In genomic region chr4:142818009-142818408, GRCh38 we compare ENCODE assay signal across 12 cellular contexts. TPM values are rescaled to one million over a fixed set of nuclear protein-coding genes. Genes with fewer than 3 reads are reported as not detected.
DNase-seq lines count a peak whose midpoint lies in the region; ATAC-seq, FAIRE-seq and TF ChIP-seq lines count a peak whose summit lies in the region.
"Had no signal": no experiment of that assay in that cellular context is flagged by ENCODE, and none has a peak within 500 bp of the region (broad histone marks: within the 10 kb centered on the region; RNA-seq: fewer than 3 reads in every experiment).

No MANE protein-coding gene starts in this region.

- H3K36me3 ChIP-seq in RWPE2 (ENCODE audit: low read depth) (no peaks in the 10 kb centered on the region), skeletal muscle satellite cell (ENCODE audit: insufficient read depth, low read length) (no peaks in the 10 kb centered on the region), neural progenitor cell (no peaks in the 10 kb centered on the region)
- H3K36me3 ChIP-seq: HAP-1 had no signal

- no peak overlapping the region for H3K4me3 Mint-ChIP-seq in neural progenitor cell

- no peaks in the 10 kb centered on the region for H4K20me1 ChIP-seq in neural progenitor cell (ENCODE audit: low read depth)

- no peaks in the 10 kb centered on the region for H3K79me2 ChIP-seq in neural progenitor cell (ENCODE audit: low read depth)

- H3K27me3 Mint-ChIP-seq in neural progenitor cell (ENCODE audit: insufficient read depth, low read depth), result no peaks in the 10 kb centered on the region

- DNase-seq in GM03348 (ENCODE audit: low spot score) (peak; percentile 32), RWPE2 (ENCODE audit: low spot score) (no peak), fibroblast of gingiva (ENCODE audit: low read depth) (peak; percentile 16), neural progenitor cell (ENCODE audit: low spot score) (no peak), SHP77 treated with DMSO at 0.1 percent for 48 hours (lab: John Stamatoyannopoulos, UW) (no peak), D721Med (ENCODE audit: insufficient read length, low spot score) (no peak)
- DNase-seq: effector CD4-positive, alpha-beta T cell; NCI-H748 treated with DMSO at 0.1 percent for 48 hours; T-helper 9 cell had no signal

- no peak overlapping the region for H2AFZ ChIP-seq in neural progenitor cell (replicated peaks)

- ATAC-seq in RWPE2 (ENCODE audit: low read depth), result no peak

- H3K27me3 ChIP-seq in RWPE2 (ENCODE audit: insufficient read depth, poor library complexity, severe bottlenecking), result no peaks in the 10 kb centered on the region
- no peaks in the 10 kb centered on the region for H3K27me3 ChIP-seq in skeletal muscle satellite cell (ENCODE audit: control insufficient read depth, insufficient read depth, low read length)
- no peaks in the 10 kb centered on the region for H3K27me3 ChIP-seq in neural progenitor cell

- no peak overlapping the region for H3K27ac Mint-ChIP-seq in neural progenitor cell

- no peaks in the 10 kb centered on the region for H3K9me3 Mint-ChIP-seq in neural progenitor cell
- H3K9me3 Mint-ChIP-seq: activated T-helper 1 cell treated with anti-CD3 and anti-CD28 coated beads, Interleukin-12 subunit alpha, Interleukin-12 subunit beta, Interleukin-2, Interleukin-4 antibody, amounts not matched to agents 30 ng/mL and 10 ng/mL and 1 ng/mL, durations not matched to agents 14 hours and 24 hours and 36 hours had no signal

- H3K9me3 ChIP-seq in RWPE2 (ENCODE audit: severe bottlenecking) (no peaks in the 10 kb centered on the region), skeletal muscle satellite cell (replicated peaks; ENCODE audit: low read length) (no peaks in the 10 kb centered on the region), neural progenitor cell (ENCODE audit: low read depth) (no peaks in the 10 kb centered on the region)
- H3K9me3 ChIP-seq: HAP-1 had no signal

- peak overlapping the region; percentile 77 for H3K9ac ChIP-seq in skeletal muscle satellite cell (ENCODE audit: low read depth, low read length)
- H3K9ac ChIP-seq in neural progenitor cell, result no peak overlapping the region

- H3K27ac ChIP-seq in RWPE2 (ENCODE audit: poor library complexity, severe bottlenecking) (peak overlapping the region; percentile 28), neural progenitor cell (no peak overlapping the region)

- H3F3A ChIP-seq in neural progenitor cell (ENCODE audit: low read depth), result no peaks in the 10 kb centered on the region

- H3K4me2 ChIP-seq in skeletal muscle satellite cell (ENCODE audit: low read length), result peak overlapping the region; percentile 74
- H3K4me2 ChIP-seq in neural progenitor cell, result no peak overlapping the region

- H3K4me1 ChIP-seq in RWPE2 (ENCODE audit: insufficient read depth, poor library complexity, severe bottlenecking), result peaks cover 14% of the 10 kb centered on the region
- H3K4me1 ChIP-seq in skeletal muscle satellite cell (ENCODE audit: control insufficient read depth, insufficient read depth, low read length), result peaks cover 37% of the 10 kb centered on the region
- no peaks in the 10 kb centered on the region for H3K4me1 ChIP-seq in neural progenitor cell
- H3K4me1 ChIP-seq: HAP-1 had no signal

- H3K4me3 ChIP-seq in RWPE2 (ENCODE audit: severe bottlenecking), result no peak overlapping the region
- peak overlapping the region; percentile 48 for H3K4me3 ChIP-seq in skeletal muscle satellite cell (ENCODE audit: low read length)
- H3K4me3 ChIP-seq in neural progenitor cell, result no peak overlapping the region
- H3K4me3 ChIP-seq: HAP-1 had no signal

- no peak for FAIRE-seq in D721Med (lab: Jason Lieb, UNC)

- H3K4me1 Mint-ChIP-seq in neural progenitor cell, result peaks cover 14% of the 10 kb centered on the region

- TF ChIP-seq CTCF in RWPE2 (IDR thresholded peaks at IDR 0.05; ENCODE audit: poor library complexity, severe bottlenecking) (no peak), neural progenitor cell (IDR thresholded peaks at IDR 0.05) (no peak), D721Med (IDR thresholded peaks at IDR 0.05; ENCODE audit: insufficient read depth, missing control alignments) (no peak)

- H3K36me3 Mint-ChIP-seq in neural progenitor cell, result no peaks in the 10 kb centered on the region

RNA-seq across cellular contexts. Expression of gene INPP4B, which starts 28.1 kb away (rescaled TPM):
- 20.0 and 24.9 TPM in 2 replicates for total RNA-seq in skeletal muscle satellite cell (2012; rRNA removed)
- 0.90 and 1.3 TPM in 2 replicates for total RNA-seq in neural progenitor cell (ENCODE audit: low replicate concordance)

Comparison
In these comparisons a context has a peak if more than half of its experiments do, and no peak if none do; other contexts are left out.
1. DNase-seq: peak in GM03348 (single experiment) and fibroblast of gingiva (single experiment); none in RWPE2 (single experiment), neural progenitor cell (single experiment), SHP77 treated with DMSO at 0.1 percent for 48 hours (single experiment) and D721Med (single experiment).